ENCODE assay signal across 7 cellular contexts in genomic region chrX:12648995-12649394, GRCh38.
"Had no signal": no experiment of that assay in that cellular context is flagged by ENCODE, and none has a peak within 500 bp of the region (broad histone marks: within the 10 kb centered on the region; RNA-seq: fewer than 3 reads in every experiment).

No MANE protein-coding gene starts in this region.

- ATAC-seq: HCT116, HepG2 had no signal

- H3K27ac ChIP-seq: GM23248, HL-60 had no signal

- H3K4me3 ChIP-seq: GM23248 had no signal

- DNase-seq: GM23248, H9, HFFc6, KG1 had no signal
